ENCODE assay signal across 9 cellular contexts in genomic region chr17:5019475-5019956, GRCh38. TPM values are rescaled to one million over a fixed set of nuclear protein-coding genes. Genes with fewer than 3 reads are reported as not detected.
DNase-seq lines count a peak whose midpoint lies in the region; ATAC-seq and TF ChIP-seq lines count a peak whose summit lies in the region.
"Had no signal": no experiment of that assay in that cellular context is flagged by ENCODE, and none has a peak within 500 bp of the region (broad histone marks: within the 10 kb centered on the region; RNA-seq: fewer than 3 reads in every experiment).

No MANE protein-coding gene starts in this region.

- H3K4me3 ChIP-seq in upper lobe of left lung (no peak overlapping the region), vagina (no peak overlapping the region)

- H3K27me3 ChIP-seq in upper lobe of left lung (no peaks in the 10 kb centered on the region), vagina (no peaks in the 10 kb centered on the region)

- H3K9me3 ChIP-seq in upper lobe of left lung (no peaks in the 10 kb centered on the region), vagina (no peaks in the 10 kb centered on the region)

- DNase-seq in EL = peak; percentile 27
- peak; percentile 49 for DNase-seq in KBM-7
- DNase-seq in activated T-cell treated with anti-CD3 and anti-CD28 coated beads, Interleukin-2, amount 50 U/mL, for 72 hours = peak; percentile 61 to 64
- DNase-seq in naive thymus-derived CD8-positive, alpha-beta T cell = peak in 8 of 10 donors; percentile 34 to 79 (median 48)
- no peak for DNase-seq in upper lobe of left lung
- no peak for DNase-seq in NCI-H187 treated with DMSO at 0.1 percent for 48 hours (lab: John Stamatoyannopoulos, UW)
- DNase-seq in vagina (ENCODE audit: extremely low spot score in 2 of 2) = no peak
- DNase-seq in GM19240 (ENCODE audit: insufficient read length, low spot score) = no peak

- peak; percentile 87 to 88 for ATAC-seq in activated T-cell treated with anti-CD3 and anti-CD28 coated beads, Interleukin-2, amount 50 U/mL, for 72 hours (replicated peaks in 1 of 2)
- peak; percentile 87 to 96 for ATAC-seq in naive thymus-derived CD8-positive, alpha-beta T cell
- no peak for ATAC-seq in upper lobe of left lung (ENCODE audit: low FRiP score in 2 of 2)

- no peak for TF ChIP-seq EP300 in upper lobe of left lung (IDR thresholded peaks at IDR 0.05)

- H3K36me3 ChIP-seq in upper lobe of left lung = peaks cover 36 to 94% (median 82%) of the 10 kb centered on the region in 4 donors
- H3K36me3 ChIP-seq in vagina = peaks cover 3 to 77% of the 10 kb centered on the region in 2 donors

- no peak for TF ChIP-seq CTCF in upper lobe of left lung (IDR thresholded peaks at IDR 0.05)
- no peak for TF ChIP-seq CTCF in vagina (IDR thresholded peaks at IDR 0.05)

- POLR2A ChIA-PET in naive thymus-derived CD8-positive, alpha-beta T cell (lab: Charles Lee) = interaction anchor here (1.1 kb wide), 1 partner anchor 33 kb away, joined by 3 read pairs; no protein-coding TSS in a partner anchor

- peaks cover 0 to 9% of the 10 kb centered on the region in 2 donors for H3K36me3 Mint-ChIP-seq in activated T-cell treated with anti-CD3 and anti-CD28 coated beads, Interleukin-2, amount 50 U/mL, for 72 hours (ENCODE audit: insufficient read depth in 2 of 2)
- peaks cover 0 to 19% (median 1%) of the 10 kb centered on the region in 3 donors for H3K36me3 Mint-ChIP-seq in naive thymus-derived CD8-positive, alpha-beta T cell

- in situ Hi-C loops in KBM-7 (cut with MboI; ENCODE audit: low pct_unique_long_range_greater_than_20kb, low sequenced_read_pairs) = no loop called here

- peaks cover 0 to 9% (median 3%) of the 10 kb centered on the region in 4 donors for H3K4me1 ChIP-seq in upper lobe of left lung
- no peaks in the 10 kb centered on the region for H3K4me1 ChIP-seq in vagina

- no peaks in the 10 kb centered on the region for H3K27me3 Mint-ChIP-seq in activated T-cell treated with anti-CD3 and anti-CD28 coated beads, Interleukin-2, amount 50 U/mL, for 72 hours (ENCODE audit: low read depth)
- H3K27me3 Mint-ChIP-seq in naive thymus-derived CD8-positive, alpha-beta T cell = no peaks in the 10 kb centered on the region

- intact Hi-C loops in vagina (cut with DNase I) = no loop called here

- no peaks in the 10 kb centered on the region for H3K9me3 Mint-ChIP-seq in activated T-cell treated with anti-CD3 and anti-CD28 coated beads, Interleukin-2, amount 50 U/mL, for 72 hours
- no peaks in the 10 kb centered on the region for H3K9me3 Mint-ChIP-seq in naive thymus-derived CD8-positive, alpha-beta T cell
- H3K9me3 Mint-ChIP-seq: neural crest cell had no signal

- 42 to 71% methylated on average over 1 of the region's 1 CpG for WGBS in upper lobe of left lung, 2 donors

- H3K27ac Mint-ChIP-seq in activated T-cell treated with anti-CD3 and anti-CD28 coated beads, Interleukin-2, amount 50 U/mL, for 72 hours = peak overlapping the region; percentile 21
- H3K27ac Mint-ChIP-seq in naive thymus-derived CD8-positive, alpha-beta T cell = peak overlapping the region in 8 of 10 donors; percentile 15 to 90 (median 74)

- peaks cover 12% of the 10 kb centered on the region for H3K4me1 Mint-ChIP-seq in activated T-cell treated with anti-CD3 and anti-CD28 coated beads, Interleukin-2, amount 50 U/mL, for 72 hours (ENCODE audit: low read depth)
- H3K4me1 Mint-ChIP-seq in naive thymus-derived CD8-positive, alpha-beta T cell = peaks cover 3 to 20% (median 12%) of the 10 kb centered on the region in 4 donors
- H3K4me1 Mint-ChIP-seq: neural crest cell had no signal

- no peak overlapping the region for H3K4me3 Mint-ChIP-seq in activated T-cell treated with anti-CD3 and anti-CD28 coated beads, Interleukin-2, amount 50 U/mL, for 72 hours
- H3K4me3 Mint-ChIP-seq in naive thymus-derived CD8-positive, alpha-beta T cell = no peak overlapping the region
- H3K4me3 Mint-ChIP-seq: neural crest cell had no signal

- TF ChIP-seq POLR2A in upper lobe of left lung (IDR thresholded peaks at IDR 0.05) = no peak
- TF ChIP-seq POLR2A in vagina (IDR thresholded peaks at IDR 0.05) = no peak

- no peak overlapping the region for H3K27ac ChIP-seq in upper lobe of left lung
- no peak overlapping the region for H3K27ac ChIP-seq in vagina

RNA-seq across cellular contexts. Expression of gene SLC52A1, which starts 15.7 kb away (rescaled TPM):
- total RNA-seq in activated T-cell treated with anti-CD3 and anti-CD28 coated beads, Interleukin-2, amount 50 U/mL, for 72 hours = under 1 TPM; 0.23 to 0.46 TPM
- total RNA-seq in naive thymus-derived CD8-positive, alpha-beta T cell = under 1 TPM in 1 of 2 experiments, not detected in 1; 0.25 TPM
- polyA plus RNA-seq in naive thymus-derived CD8-positive, alpha-beta T cell = not detected
- total RNA-seq in upper lobe of left lung = 1 to 10 TPM in 2 of 6 donors, under 1 TPM in 4; 0.15 to 4.0 (median 0.82) TPM
- 0.49 TPM for total RNA-seq in vagina
- total RNA-seq: neural crest cell had no signal

RNA-seq across cellular contexts. Expression of gene KIF1C, which starts 21.8 kb away (rescaled TPM):
- 10 to 100 TPM; 38.3 to 41.3 TPM for total RNA-seq in activated T-cell treated with anti-CD3 and anti-CD28 coated beads, Interleukin-2, amount 50 U/mL, for 72 hours
- 10 to 100 TPM; 20.8 to 21.1 TPM for total RNA-seq in naive thymus-derived CD8-positive, alpha-beta T cell
- 1 to 10 TPM; 2.6 to 3.0 (median 3.0) TPM for polyA plus RNA-seq in naive thymus-derived CD8-positive, alpha-beta T cell
- 100 to 1,000 TPM; 130 to 270 (median 206) TPM for total RNA-seq in upper lobe of left lung
- 46.9 TPM for total RNA-seq in vagina

RNA-seq across cellular contexts. Expression of gene INCA1, which starts 22.2 kb away (rescaled TPM):
- total RNA-seq in activated T-cell treated with anti-CD3 and anti-CD28 coated beads, Interleukin-2, amount 50 U/mL, for 72 hours = under 1 TPM in 1 of 2 donors, not detected in 1; 0.60 TPM
- total RNA-seq in naive thymus-derived CD8-positive, alpha-beta T cell = under 1 TPM in 1 of 2 experiments, not detected in 1; 0.26 TPM
- under 1 TPM in 1 of 3 donors, not detected in 2; 0.23 TPM for polyA plus RNA-seq in naive thymus-derived CD8-positive, alpha-beta T cell
- 10 to 100 TPM in 1 of 6 donors, 1 to 10 TPM in 5; 1.4 to 32.5 (median 3.1) TPM for total RNA-seq in upper lobe of left lung
- 1.7 TPM for total RNA-seq in vagina

RNA-seq across cellular contexts. Expression of gene CAMTA2, which starts 32.0 kb away (rescaled TPM):
- 100 to 1,000 TPM; 206 to 207 TPM for total RNA-seq in activated T-cell treated with anti-CD3 and anti-CD28 coated beads, Interleukin-2, amount 50 U/mL, for 72 hours
- 10 to 100 TPM; 56.1 to 58.7 TPM for total RNA-seq in naive thymus-derived CD8-positive, alpha-beta T cell
- polyA plus RNA-seq in naive thymus-derived CD8-positive, alpha-beta T cell = 10 to 100 TPM in 1 of 3 donors, 1 to 10 TPM in 2; 4.1 to 18.9 (median 6.3) TPM
- total RNA-seq in upper lobe of left lung (100 to 1,000 TPM in 2 of 6 donors, 10 to 100 TPM in 4; 27.1 to 162 (median 50.8) TPM), vagina (36.3 TPM)

RNA-seq across cellular contexts. Expression of gene SPAG7, which starts 51.9 kb away (rescaled TPM):
- 100 to 1,000 TPM; 140 to 158 TPM for total RNA-seq in activated T-cell treated with anti-CD3 and anti-CD28 coated beads, Interleukin-2, amount 50 U/mL, for 72 hours
- total RNA-seq in naive thymus-derived CD8-positive, alpha-beta T cell = 10 to 100 TPM; 50.5 to 52.6 TPM
- 100 to 1,000 TPM; 122 to 131 (median 129) TPM for polyA plus RNA-seq in naive thymus-derived CD8-positive, alpha-beta T cell
- total RNA-seq in upper lobe of left lung = 10 to 100 TPM; 48.2 to 66.4 (median 63.8) TPM
- 34.6 TPM for total RNA-seq in vagina

Comparison
In these comparisons a context has a peak if more than half of its experiments do, and no peak if none do; other contexts are left out.
1. DNase-seq: peak in EL (single experiment), KBM-7 (single experiment), activated T-cell treated with anti-CD3 and anti-CD28 coated beads, Interleukin-2, amount 50 U/mL, for 72 hours (2 of 2) and naive thymus-derived CD8-positive, alpha-beta T cell (8 of 10); none in upper lobe of left lung (0 of 2), NCI-H187 treated with DMSO at 0.1 percent for 48 hours (single experiment), vagina (0 of 2) and GM19240 (single experiment).
2. ATAC-seq: peak in activated T-cell treated with anti-CD3 and anti-CD28 coated beads, Interleukin-2, amount 50 U/mL, for 72 hours (2 of 2) and naive thymus-derived CD8-positive, alpha-beta T cell (2 of 2); none in upper lobe of left lung (0 of 2).